Comparison of ENCODE assay signal across 1 cellular context in genomic region chr9:92808726-92809451, GRCh38.
A peak's percentile ranks its signal among the peaks of the same experiment; 100 is the strongest.
TF ChIP-seq lines count a peak whose summit lies in the region.

No MANE protein-coding gene starts in this region.

TF ChIP-seq in HepG2, 621 proteins besides CTCF, POLR2A, EP300 and RAD21 (continued from another document and continues in another):
- TF ChIP-seq ATF6 (CRISPR knock-in tag; conservative IDR thresholded peaks at IDR 0.05) = no peak
- no peak for TF ChIP-seq SPEN (CRISPR knock-in tag; IDR thresholded peaks at IDR 0.05; ENCODE audit: low read depth)
- TF ChIP-seq SOX13 (IDR thresholded peaks at IDR 0.05) = no peak
- TF ChIP-seq SOX13 (CRISPR knock-in tag; conservative IDR thresholded peaks at IDR 0.05 in 1 of 2, IDR thresholded peaks at IDR 0.05 in 1 of 2) = peak in 1 of 2 experiments; percentile 55; a peak in 1 of 4 replicates
- TF ChIP-seq KDM2A (CRISPR knock-in tag; IDR thresholded peaks at IDR 0.05; ENCODE audit: borderline replicate concordance, low read depth) = peak; percentile 31; the same call in 1 of the 2 replicates
- TF ChIP-seq ZBTB40 (IDR thresholded peaks at IDR 0.05) = no peak
- TF ChIP-seq ZBTB40 (CRISPR knock-in tag; IDR thresholded peaks at IDR 0.05) = no peak
- TF ChIP-seq, protein P1, sequence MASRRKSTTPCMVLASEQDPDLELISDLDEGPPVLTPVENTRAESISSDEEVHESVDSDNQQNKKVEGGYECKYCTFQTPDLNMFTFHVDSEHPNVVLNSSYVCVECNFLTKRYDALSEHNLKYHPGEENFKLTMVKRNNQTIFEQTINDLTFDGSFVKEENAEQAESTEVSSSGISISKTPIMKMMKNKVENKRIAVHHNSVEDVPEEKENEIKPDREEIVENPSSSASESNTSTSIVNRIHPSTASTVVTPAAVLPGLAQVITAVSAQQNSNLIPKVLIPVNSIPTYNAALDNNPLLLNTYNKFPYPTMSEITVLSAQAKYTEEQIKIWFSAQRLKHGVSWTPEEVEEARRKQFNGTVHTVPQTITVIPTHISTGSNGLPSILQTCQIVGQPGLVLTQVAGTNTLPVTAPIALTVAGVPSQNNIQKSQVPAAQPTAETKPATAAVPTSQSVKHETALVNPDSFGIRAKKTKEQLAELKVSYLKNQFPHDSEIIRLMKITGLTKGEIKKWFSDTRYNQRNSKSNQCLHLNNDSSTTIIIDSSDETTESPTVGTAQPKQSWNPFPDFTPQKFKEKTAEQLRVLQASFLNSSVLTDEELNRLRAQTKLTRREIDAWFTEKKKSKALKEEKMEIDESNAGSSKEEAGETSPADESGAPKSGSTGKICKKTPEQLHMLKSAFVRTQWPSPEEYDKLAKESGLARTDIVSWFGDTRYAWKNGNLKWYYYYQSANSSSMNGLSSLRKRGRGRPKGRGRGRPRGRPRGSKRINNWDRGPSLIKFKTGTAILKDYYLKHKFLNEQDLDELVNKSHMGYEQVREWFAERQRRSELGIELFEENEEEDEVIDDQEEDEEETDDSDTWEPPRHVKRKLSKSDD (CRISPR knock-in tag; IDR thresholded peaks at IDR 0.05; ENCODE audit: low read depth) = no peak
- no peak for TF ChIP-seq BRD4 (CRISPR knock-in tag; IDR thresholded peaks at IDR 0.05)
- no peak; the same call in 1 of the 2 replicates for TF ChIP-seq TARDBP (CRISPR knock-in tag; IDR thresholded peaks at IDR 0.05)
- TF ChIP-seq MAF1 (CRISPR knock-in tag; IDR thresholded peaks at IDR 0.05; ENCODE audit: borderline replicate concordance) = no peak
- no peak for TF ChIP-seq MBNL3 (CRISPR knock-in tag; conservative IDR thresholded peaks at IDR 0.05)
- TF ChIP-seq PITX1 (CRISPR knock-in tag; IDR thresholded peaks at IDR 0.05) = peak; percentile 50; the same call in 1 of the 2 replicates
- no peak for TF ChIP-seq ATF1 (CRISPR knock-in tag; IDR thresholded peaks at IDR 0.05)
- TF ChIP-seq BORCS8-MEF2B (CRISPR knock-in tag; IDR thresholded peaks at IDR 0.05) = no peak
- peak; percentile 85 for TF ChIP-seq UBTF (CRISPR knock-in tag; IDR thresholded peaks at IDR 0.05)
- TF ChIP-seq, protein P2, sequence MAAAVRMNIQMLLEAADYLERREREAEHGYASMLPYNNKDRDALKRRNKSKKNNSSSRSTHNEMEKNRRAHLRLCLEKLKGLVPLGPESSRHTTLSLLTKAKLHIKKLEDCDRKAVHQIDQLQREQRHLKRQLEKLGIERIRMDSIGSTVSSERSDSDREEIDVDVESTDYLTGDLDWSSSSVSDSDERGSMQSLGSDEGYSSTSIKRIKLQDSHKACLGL (CRISPR knock-in tag; IDR thresholded peaks at IDR 0.05) = no peak
- TF ChIP-seq GFI1 (CRISPR knock-in tag; IDR thresholded peaks at IDR 0.05; ENCODE audit: borderline replicate concordance) = no peak
- TF ChIP-seq GATA4 (IDR thresholded peaks at IDR 0.05; ENCODE audit: borderline replicate concordance, low read depth) = no peak
- no peak for TF ChIP-seq ZNF569 (CRISPR knock-in tag; IDR thresholded peaks at IDR 0.05; ENCODE audit: borderline replicate concordance)
- TF ChIP-seq, protein P3, sequence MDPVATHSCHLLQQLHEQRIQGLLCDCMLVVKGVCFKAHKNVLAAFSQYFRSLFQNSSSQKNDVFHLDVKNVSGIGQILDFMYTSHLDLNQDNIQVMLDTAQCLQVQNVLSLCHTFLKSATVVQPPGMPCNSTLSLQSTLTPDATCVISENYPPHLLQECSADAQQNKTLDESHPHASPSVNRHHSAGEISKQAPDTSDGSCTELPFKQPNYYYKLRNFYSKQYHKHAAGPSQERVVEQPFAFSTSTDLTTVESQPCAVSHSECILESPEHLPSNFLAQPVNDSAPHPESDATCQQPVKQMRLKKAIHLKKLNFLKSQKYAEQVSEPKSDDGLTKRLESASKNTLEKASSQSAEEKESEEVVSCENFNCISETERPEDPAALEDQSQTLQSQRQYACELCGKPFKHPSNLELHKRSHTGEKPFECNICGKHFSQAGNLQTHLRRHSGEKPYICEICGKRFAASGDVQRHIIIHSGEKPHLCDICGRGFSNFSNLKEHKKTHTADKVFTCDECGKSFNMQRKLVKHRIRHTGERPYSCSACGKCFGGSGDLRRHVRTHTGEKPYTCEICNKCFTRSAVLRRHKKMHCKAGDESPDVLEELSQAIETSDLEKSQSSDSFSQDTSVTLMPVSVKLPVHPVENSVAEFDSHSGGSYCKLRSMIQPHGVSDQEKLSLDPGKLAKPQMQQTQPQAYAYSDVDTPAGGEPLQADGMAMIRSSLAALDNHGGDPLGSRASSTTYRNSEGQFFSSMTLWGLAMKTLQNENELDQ (CRISPR knock-in tag; IDR thresholded peaks at IDR 0.05; ENCODE audit: borderline replicate concordance) = no peak
- TF ChIP-seq TOE1 (CRISPR knock-in tag; IDR thresholded peaks at IDR 0.05) = no peak
- no peak for TF ChIP-seq ZNF205 (CRISPR knock-in tag; IDR thresholded peaks at IDR 0.05)
- no peak for TF ChIP-seq ZNF556 (CRISPR knock-in tag; IDR thresholded peaks at IDR 0.05; ENCODE audit: borderline replicate concordance)
- peak; percentile 73 for TF ChIP-seq ZNF891 (CRISPR knock-in tag; IDR thresholded peaks at IDR 0.05)
- TF ChIP-seq, protein P4, sequence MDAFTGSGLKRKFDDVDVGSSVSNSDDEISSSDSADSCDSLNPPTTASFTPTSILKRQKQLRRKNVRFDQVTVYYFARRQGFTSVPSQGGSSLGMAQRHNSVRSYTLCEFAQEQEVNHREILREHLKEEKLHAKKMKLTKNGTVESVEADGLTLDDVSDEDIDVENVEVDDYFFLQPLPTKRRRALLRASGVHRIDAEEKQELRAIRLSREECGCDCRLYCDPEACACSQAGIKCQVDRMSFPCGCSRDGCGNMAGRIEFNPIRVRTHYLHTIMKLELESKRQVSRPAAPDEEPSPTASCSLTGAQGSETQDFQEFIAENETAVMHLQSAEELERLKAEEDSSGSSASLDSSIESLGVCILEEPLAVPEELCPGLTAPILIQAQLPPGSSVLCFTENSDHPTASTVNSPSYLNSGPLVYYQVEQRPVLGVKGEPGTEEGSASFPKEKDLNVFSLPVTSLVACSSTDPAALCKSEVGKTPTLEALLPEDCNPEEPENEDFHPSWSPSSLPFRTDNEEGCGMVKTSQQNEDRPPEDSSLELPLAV (CRISPR knock-in tag; conservative IDR thresholded peaks at IDR 0.05; ENCODE audit: low read depth) = no peak
- TF ChIP-seq FOXP1 (IDR thresholded peaks at IDR 0.05) = no peak
- TF ChIP-seq FOXP1 (CRISPR knock-in tag; IDR thresholded peaks at IDR 0.05) = no peak
- peak; percentile 24 for TF ChIP-seq RBM39 (IDR thresholded peaks at IDR 0.05; ENCODE audit: low read depth, low read length, poor library complexity, severe bottlenecking)
- no peak for TF ChIP-seq TEF (CRISPR knock-in tag; IDR thresholded peaks at IDR 0.05)
- TF ChIP-seq MXD3 (CRISPR knock-in tag; IDR thresholded peaks at IDR 0.05) = no peak
- TF ChIP-seq, protein P5, sequence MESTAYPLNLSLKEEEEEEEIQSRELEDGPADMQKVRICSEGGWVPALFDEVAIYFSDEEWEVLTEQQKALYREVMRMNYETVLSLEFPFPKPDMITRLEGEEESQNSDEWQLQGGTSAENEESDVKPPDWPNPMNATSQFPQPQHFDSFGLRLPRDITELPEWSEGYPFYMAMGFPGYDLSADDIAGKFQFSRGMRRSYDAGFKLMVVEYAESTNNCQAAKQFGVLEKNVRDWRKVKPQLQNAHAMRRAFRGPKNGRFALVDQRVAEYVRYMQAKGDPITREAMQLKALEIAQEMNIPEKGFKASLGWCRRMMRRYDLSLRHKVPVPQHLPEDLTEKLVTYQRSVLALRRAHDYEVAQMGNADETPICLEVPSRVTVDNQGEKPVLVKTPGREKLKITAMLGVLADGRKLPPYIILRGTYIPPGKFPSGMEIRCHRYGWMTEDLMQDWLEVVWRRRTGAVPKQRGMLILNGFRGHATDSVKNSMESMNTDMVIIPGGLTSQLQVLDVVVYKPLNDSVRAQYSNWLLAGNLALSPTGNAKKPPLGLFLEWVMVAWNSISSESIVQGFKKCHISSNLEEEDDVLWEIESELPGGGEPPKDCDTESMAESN (CRISPR knock-in tag; conservative IDR thresholded peaks at IDR 0.05) = peak; percentile 44; the same call in 1 of the 2 replicates
